Comparison of ENCODE assay signal across 13 cellular contexts in the genomic region with DNA sequence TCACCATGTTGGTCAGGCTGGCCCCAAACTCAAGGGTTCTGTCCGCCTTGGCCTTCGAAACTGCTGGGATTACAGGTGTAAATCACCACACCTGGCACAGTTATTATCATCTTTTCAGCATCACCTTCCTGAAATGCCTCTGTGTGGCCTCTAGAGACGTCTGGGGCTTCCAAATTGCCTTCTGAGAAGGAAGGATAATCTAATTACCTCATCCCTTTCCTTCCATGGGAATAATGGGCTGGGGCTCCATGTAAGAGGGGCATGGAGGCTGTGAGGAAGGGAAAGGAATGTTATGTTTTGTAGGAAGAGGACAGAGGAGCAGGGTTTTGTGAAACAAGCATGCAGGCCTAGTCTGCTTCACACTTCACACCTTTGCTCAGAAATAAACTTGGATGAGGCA. TPM values are rescaled to one million over a fixed set of nuclear protein-coding genes. Genes with fewer than 3 reads are reported as not detected.
DNase-seq lines count a peak whose midpoint lies in the region; TF ChIP-seq lines count a peak whose summit lies in the region.
"Had no signal": no experiment of that assay in that cellular context is flagged by ENCODE, and none has a peak within 500 bp of the region (broad histone marks: within the 10 kb centered on the region; RNA-seq: fewer than 3 reads in every experiment).

No MANE protein-coding gene starts in this region.

- no peak overlapping the region for H3K4me3 ChIP-seq in H7 (ENCODE audit: insufficient read depth, low read depth, low read length)
- no peak overlapping the region for H3K4me3 ChIP-seq in endodermal cell (ENCODE audit: low read length)

- no peaks in the 10 kb centered on the region for H3K36me3 ChIP-seq in H7 (replicated peaks; ENCODE audit: control insufficient read depth, insufficient read depth, low read length)
- H3K36me3 ChIP-seq in endodermal cell (ENCODE audit: control insufficient read depth, insufficient read depth, low read length) = no peaks in the 10 kb centered on the region

- H3K9me3 Mint-ChIP-seq in endodermal cell = no peaks in the 10 kb centered on the region
- no peaks in the 10 kb centered on the region for H3K9me3 Mint-ChIP-seq in type B pancreatic cell
- H3K9me3 Mint-ChIP-seq in activated T-cell treated with anti-CD3 and anti-CD28 coated beads, Interleukin-2, amount 50 U/mL, for 24 hours = no peaks in the 10 kb centered on the region
- H3K9me3 Mint-ChIP-seq: CD4-positive, alpha-beta T cell; IgD-negative memory B cell had no signal

- H3K27ac ChIP-seq in endodermal cell (ENCODE audit: low read depth, low read length) = no peak overlapping the region
- H3K27ac ChIP-seq: C4-2B had no signal

- H3K27ac Mint-ChIP-seq in endodermal cell (peak overlapping the region; percentile 7), type B pancreatic cell (no peak overlapping the region)
- no peak overlapping the region for H3K27ac Mint-ChIP-seq in activated T-cell treated with anti-CD3 and anti-CD28 coated beads, Interleukin-2, amount 50 U/mL, for 24 hours
- H3K27ac Mint-ChIP-seq: CD4-positive, alpha-beta T cell; IgD-negative memory B cell had no signal

- H3K4me3 Mint-ChIP-seq in endodermal cell (no peak overlapping the region), type B pancreatic cell (no peak overlapping the region)
- no peak overlapping the region for H3K4me3 Mint-ChIP-seq in activated T-cell treated with anti-CD3 and anti-CD28 coated beads, Interleukin-2, amount 50 U/mL, for 24 hours
- H3K4me3 Mint-ChIP-seq: CD4-positive, alpha-beta T cell; IgD-negative memory B cell had no signal

- H3K9me3 ChIP-seq in endodermal cell (ENCODE audit: control insufficient read depth, low read length) = no peaks in the 10 kb centered on the region
- H3K9me3 ChIP-seq: Caco-2 had no signal

- H3K36me3 Mint-ChIP-seq in endodermal cell (ENCODE audit: low read depth) (no peaks in the 10 kb centered on the region), type B pancreatic cell (no peaks in the 10 kb centered on the region)
- H3K36me3 Mint-ChIP-seq in activated T-cell treated with anti-CD3 and anti-CD28 coated beads, Interleukin-2, amount 50 U/mL, for 24 hours (ENCODE audit: low read depth) = no peaks in the 10 kb centered on the region
- H3K36me3 Mint-ChIP-seq: IgD-negative memory B cell had no signal

- no peaks in the 10 kb centered on the region for H3K4me1 ChIP-seq in endodermal cell (ENCODE audit: control insufficient read depth, insufficient read depth, low read length)
- H3K4me1 ChIP-seq: Caco-2 had no signal

- WGBS in endodermal cell (ENCODE audit: insufficient coverage in 1 of 2, insufficient read length in 1 of 2), 2 experiments = 49 to 100% methylated on average over 1 to 3 of the region's 3 CpGs

- peak; percentile 38 for DNase-seq in H7
- DNase-seq in SK-N-DZ (ENCODE audit: low spot score) = peak; percentile 22
- DNase-seq in endodermal cell = peak; percentile 51
- DNase-seq in type B pancreatic cell (ENCODE audit: extremely low spot score, unreplicated experiment) = no peak
- no peak for DNase-seq in RKO (ENCODE audit: low spot score)
- no peak for DNase-seq in activated T-cell treated with anti-CD3 and anti-CD28 coated beads, Interleukin-2, amount 50 U/mL, for 24 hours
- DNase-seq: Caco-2; CD4-positive, alpha-beta T cell; GOT3; HCEC 1CT; KBM-7 had no signal

- TF ChIP-seq CTCF in endodermal cell (conservative IDR thresholded peaks at IDR 0.05) = peak; percentile 41
- TF ChIP-seq CTCF in type B pancreatic cell (conservative IDR thresholded peaks at IDR 0.05) = no peak

- H3K27me3 Mint-ChIP-seq in endodermal cell (ENCODE audit: insufficient read depth) (no peaks in the 10 kb centered on the region), type B pancreatic cell (no peaks in the 10 kb centered on the region)
- no peaks in the 10 kb centered on the region for H3K27me3 Mint-ChIP-seq in activated T-cell treated with anti-CD3 and anti-CD28 coated beads, Interleukin-2, amount 50 U/mL, for 24 hours
- H3K27me3 Mint-ChIP-seq: CD4-positive, alpha-beta T cell had no signal

- H3K9ac ChIP-seq in endodermal cell (ENCODE audit: extremely low read depth, low read length, poor library complexity, severe bottlenecking) = no peak overlapping the region

- H3K27me3 ChIP-seq in H7 (ENCODE audit: control insufficient read depth, insufficient read depth, low read length) (no peaks in the 10 kb centered on the region), endodermal cell (ENCODE audit: control insufficient read depth, insufficient read depth, low read length, poor library complexity, severe bottlenecking) (no peaks in the 10 kb centered on the region)

- H3K4me1 Mint-ChIP-seq in endodermal cell = peaks cover 14% of the 10 kb centered on the region
- no peaks in the 10 kb centered on the region for H3K4me1 Mint-ChIP-seq in type B pancreatic cell (ENCODE audit: unreplicated experiment)
- H3K4me1 Mint-ChIP-seq in activated T-cell treated with anti-CD3 and anti-CD28 coated beads, Interleukin-2, amount 50 U/mL, for 24 hours (ENCODE audit: low read depth) = no peaks in the 10 kb centered on the region

RNA-seq across cellular contexts. Expression of gene PODXL, which starts 22.2 kb away (rescaled TPM):
- total RNA-seq in H7 (2014; rRNA removed; shearing (Covaris generic)) = 254 and 339 TPM in 2 replicates
- polyA plus RNA-seq in SK-N-DZ (2014; cell fraction: cytosol; rRNA removed) = 7.7 and 9.2 TPM in 2 replicates
- 9.1 and 12.6 TPM in 2 replicates for polyA plus RNA-seq in SK-N-DZ (2014; cell fraction: nucleus; rRNA removed)
- total RNA-seq in endodermal cell = 100 to 1,000 TPM; 523 to 701 TPM
- polyA plus RNA-seq in endodermal cell (2013, experiment 1 of 2) = 279 TPM
- polyA plus RNA-seq in endodermal cell (2013, experiment 2 of 2) = 257 TPM
- total RNA-seq in type B pancreatic cell (ENCODE audit: low replicate concordance) = 25.5 and 44.1 TPM in 2 replicates

Comparison
In these comparisons a context has a peak if more than half of its experiments do, and no peak if none do; other contexts are left out.
1. DNase-seq: peak in H7 (single experiment), SK-N-DZ (single experiment) and endodermal cell (single experiment); none in type B pancreatic cell (single experiment), RKO (single experiment) and activated T-cell treated with anti-CD3 and anti-CD28 coated beads, Interleukin-2, amount 50 U/mL, for 24 hours (single experiment).